In genomic region chr5:142840591-142840990, GRCh38 we compare ENCODE assay signal across 17 cellular contexts.
DNase-seq lines count a peak whose midpoint lies in the region; ATAC-seq and TF ChIP-seq lines count a peak whose summit lies in the region.
"Had no signal": no experiment of that assay in that cellular context is flagged by ENCODE, and none has a peak within 500 bp of the region (broad histone marks: within the 10 kb centered on the region; RNA-seq: fewer than 3 reads in every experiment).

No MANE protein-coding gene starts in this region.

- H3K9me3 ChIP-seq in lower lobe of right lung (no peaks in the 10 kb centered on the region), suprapubic skin (no peaks in the 10 kb centered on the region)
- H3K9me3 ChIP-seq: breast epithelium had no signal

- TF ChIP-seq CTCF in coronary artery (IDR thresholded peaks at IDR 0.05), result no peak
- TF ChIP-seq CTCF in lower lobe of right lung (IDR thresholded peaks at IDR 0.05), result no peak
- TF ChIP-seq CTCF in suprapubic skin (IDR thresholded peaks at IDR 0.05), result no peak

- H3K27ac ChIP-seq in coronary artery (peak overlapping the region; percentile 55 to 79), lower lobe of right lung (peak overlapping the region; percentile 37), suprapubic skin (peak overlapping the region; percentile 3)

- H3K36me3 ChIP-seq in lower lobe of right lung (no peaks in the 10 kb centered on the region), suprapubic skin (no peaks in the 10 kb centered on the region)
- H3K36me3 ChIP-seq: breast epithelium had no signal

- H3K27me3 ChIP-seq in lower lobe of right lung (ENCODE audit: low read depth), result no peaks in the 10 kb centered on the region
- H3K27me3 ChIP-seq in suprapubic skin, result no peaks in the 10 kb centered on the region
- H3K27me3 ChIP-seq: breast epithelium had no signal

- 74% methylated on average over 2 of the region's 2 CpGs for WGBS in suprapubic skin

- TF ChIP-seq EP300 in suprapubic skin (IDR thresholded peaks at IDR 0.05), result no peak

- DNase-seq in MV-4-11 (lab: John Stamatoyannopoulos, UW) (peak; percentile 59), coronary artery (ENCODE audit: low spot score) (no peak), lower lobe of right lung (no peak), suprapubic skin (ENCODE audit: low spot score in 2 of 2) (no peak), germinal center (ENCODE audit: low spot score) (no peak)
- DNase-seq in NK-92 treated with Interleukin-12 subunit alpha and Interleukin-12 subunit beta, amount 100 ng/mL, for 24 hours (lab: John Stamatoyannopoulos, UW), result no peak
- DNase-seq in activated CD4-positive, alpha-beta T cell treated with anti-CD3 and anti-CD28 coated beads, Interleukin-2, amount 50 U/mL, for 48 hours, result no peak
- DNase-seq: activated CD4-positive, alpha-beta T cell treated with anti-CD3 and anti-CD28 coated beads, Interleukin-2, amount 50 U/mL, for 4 hours; activated T-cell treated with anti-CD3 and anti-CD28 coated beads, Interleukin-2, amount 50 U/mL, for 24 hours; Calu3; NCI-H146; occipital lobe; stimulated activated CD4-positive, alpha-beta T cell treated with anti-CD3 and anti-CD28 coated beads, Interleukin-2, amount 100 ng/mL, for 24 hours had no signal

- intact Hi-C loops in lower lobe of right lung (cut with DNase I), result no loop called here

- H3K4me3 ChIP-seq in coronary artery (no peak overlapping the region), lower lobe of right lung (no peak overlapping the region), suprapubic skin (no peak overlapping the region)
- H3K4me3 ChIP-seq: breast epithelium had no signal

- H3K4me1 ChIP-seq in lower lobe of right lung, result peaks cover 35% of the 10 kb centered on the region
- H3K4me1 ChIP-seq in suprapubic skin, result peaks cover 39% of the 10 kb centered on the region
- H3K4me1 ChIP-seq: breast epithelium had no signal

- ATAC-seq in lower lobe of right lung, result peak in 1 of 2 donors; percentile 9
- no peak for ATAC-seq in HG02870 (IDR thresholded peaks at IDR 0.05; ENCODE audit: unreplicated experiment)
- ATAC-seq: activated naive CD4-positive, alpha-beta T cell treated with anti-CD3 and anti-CD28 coated beads, Interleukin-2, amount 50 U/mL, for 72 hours; HCT116 had no signal

- TF ChIP-seq POLR2A in suprapubic skin (IDR thresholded peaks at IDR 0.05), result no peak

Comparison
In these comparisons a context has a peak if more than half of its experiments do, and no peak if none do; other contexts are left out.
1. H3K27ac ChIP-seq: peak in every context shown above with its lines; median percentile 67 in coronary artery; 37 in lower lobe of right lung; 3 in suprapubic skin.